In genomic region chr9:109192732-109193361, GRCh38 we compare ENCODE assay signal across 8 cellular contexts. TPM values are rescaled to one million over a fixed set of nuclear protein-coding genes. Genes with fewer than 3 reads are reported as not detected.
DNase-seq lines count a peak whose midpoint lies in the region; ATAC-seq and TF ChIP-seq lines count a peak whose summit lies in the region.

No MANE protein-coding gene starts in this region.

- no peak overlapping the region for H3K4me3 Mint-ChIP-seq in activated naive CD4-positive, alpha-beta T cell treated with anti-CD3 and anti-CD28 coated beads, Interleukin-2, amount 10 ng/mL, durations not matched to agents 7 days and 5 days

- H3K9me3 Mint-ChIP-seq in activated naive CD4-positive, alpha-beta T cell treated with anti-CD3 and anti-CD28 coated beads, Interleukin-2, amount 10 ng/mL, durations not matched to agents 7 days and 5 days = no peaks in the 10 kb centered on the region

- DNase-seq in COR-L47 (lab: John Stamatoyannopoulos, UW) (peak; percentile 61), HT-29 (ENCODE audit: low spot score) (peak; percentile 26), left colon (peak; percentile 38 to 68)
- DNase-seq in activated naive CD4-positive, alpha-beta T cell treated with anti-CD3 and anti-CD28 coated beads, Interleukin-2, amount 10 ng/mL, durations not matched to agents 7 days and 5 days = no peak
- no peak for DNase-seq in activated CD4-positive, alpha-beta T cell treated with anti-CD3 and anti-CD28 coated beads, Interleukin-2, amount 50 U/mL, for 4 hours

- H3K27ac Mint-ChIP-seq in activated naive CD4-positive, alpha-beta T cell treated with anti-CD3 and anti-CD28 coated beads, Interleukin-2, amount 10 ng/mL, durations not matched to agents 7 days and 5 days = no peak overlapping the region

- peak; percentile 43; the same call in 1 of the 2 replicates for TF ChIP-seq CTCF in WI38 (IDR thresholded peaks at IDR 0.05; ENCODE audit: low read depth, low read length)

- peaks cover 5% of the 10 kb centered on the region for H3K4me1 Mint-ChIP-seq in activated naive CD4-positive, alpha-beta T cell treated with anti-CD3 and anti-CD28 coated beads, Interleukin-2, amount 10 ng/mL, durations not matched to agents 7 days and 5 days

- no peaks in the 10 kb centered on the region for H3K36me3 Mint-ChIP-seq in activated naive CD4-positive, alpha-beta T cell treated with anti-CD3 and anti-CD28 coated beads, Interleukin-2, amount 10 ng/mL, durations not matched to agents 7 days and 5 days

- peak; percentile 88 for ATAC-seq in left colon
- ATAC-seq in GM18858 (IDR thresholded peaks at IDR 0.05; ENCODE audit: unreplicated experiment) = no peak
- no peak for ATAC-seq in GM18870 (IDR thresholded peaks at IDR 0.05; ENCODE audit: unreplicated experiment)

- no peak overlapping the region for H3K4me3 ChIP-seq in WI38 (ENCODE audit: low read depth, low read length)

- intact Hi-C loops in left colon (cut with DNase I, micrococcal nuclease) = no loop called here

- H3K27me3 Mint-ChIP-seq in activated naive CD4-positive, alpha-beta T cell treated with anti-CD3 and anti-CD28 coated beads, Interleukin-2, amount 10 ng/mL, durations not matched to agents 7 days and 5 days = peaks cover 46% of the 10 kb centered on the region

- CTCF ChIA-PET in activated naive CD4-positive, alpha-beta T cell treated with anti-CD3 and anti-CD28 coated beads, Interleukin-2, amount 10 ng/mL, durations not matched to agents 7 days and 5 days (lab: Charles Lee) = interaction anchor here (1.2 kb wide), 1 partner anchor 9 kb away, joined by 5 read pairs; no protein-coding TSS in a partner anchor

RNA-seq across cellular contexts. Expression of gene FRRS1L, which starts 25.8 kb away (rescaled TPM):
- not detected in 2 replicates for total RNA-seq in HT-29 (2014; rRNA removed; shearing (Covaris generic))
- under 1 TPM; 0.52 to 0.81 TPM for total RNA-seq in left colon

Comparison
In these comparisons a context has a peak if more than half of its experiments do, and no peak if none do; other contexts are left out.
1. DNase-seq: peak in COR-L47 (single experiment), HT-29 (single experiment) and left colon (2 of 2); none in activated naive CD4-positive, alpha-beta T cell treated with anti-CD3 and anti-CD28 coated beads, Interleukin-2, amount 10 ng/mL, durations not matched to agents 7 days and 5 days (single experiment) and activated CD4-positive, alpha-beta T cell treated with anti-CD3 and anti-CD28 coated beads, Interleukin-2, amount 50 U/mL, for 4 hours (0 of 2).